Comparison of ENCODE assay signal across 8 cellular contexts in the genomic region with DNA sequence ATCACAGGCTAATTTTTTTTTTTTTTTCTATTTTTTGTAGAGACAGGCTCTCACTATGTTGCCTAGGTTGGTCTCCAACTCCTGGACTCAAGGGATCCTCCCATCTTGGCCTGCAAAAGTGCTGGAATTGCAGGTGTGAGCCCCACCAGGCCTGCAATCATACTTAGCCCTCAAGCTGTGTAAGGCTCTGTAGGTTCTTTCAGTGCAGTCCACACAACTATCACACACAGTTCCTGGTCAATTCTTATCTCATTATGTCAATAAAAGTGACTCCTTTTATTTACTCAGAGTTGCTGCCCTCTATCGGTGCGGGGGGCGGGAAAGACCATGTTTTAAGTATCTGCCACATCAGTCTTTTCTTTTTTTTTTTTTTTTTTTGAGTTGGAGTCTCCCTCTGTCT. TPM values are rescaled to one million over a fixed set of nuclear protein-coding genes. Genes with fewer than 3 reads are reported as not detected.
DNase-seq lines count a peak whose midpoint lies in the region; ATAC-seq and TF ChIP-seq lines count a peak whose summit lies in the region.

No MANE protein-coding gene starts in this region.

- no peaks in the 10 kb centered on the region for H4K20me1 ChIP-seq in PC-3 (ENCODE audit: low read length)

- H3F3A ChIP-seq in PC-3 (ENCODE audit: low read length, unreplicated experiment), result no peaks in the 10 kb centered on the region

- TF ChIP-seq CTCF in GM20000 (IDR thresholded peaks at IDR 0.05; ENCODE audit: extremely low read depth, missing control alignments) (no peak), PC-3 (conservative IDR thresholded peaks at IDR 0.05; ENCODE audit: low read depth, low read length) (peak; percentile 46; the same call in 1 of the 2 replicates)

- ATAC-seq in PC-3 (peak; percentile 64), HG03175 (IDR thresholded peaks at IDR 0.05; ENCODE audit: unreplicated experiment) (no peak)

- no peaks in the 10 kb centered on the region for H3K36me3 ChIP-seq in PC-3 (ENCODE audit: low read depth, low read length)

- in situ Hi-C loops in ACHN (cut with HindIII; ENCODE audit: low pct_ligation_motif_present, low pct_unique_long_range_greater_than_20kb, low sequenced_read_pairs), result no loop called here

- no peaks in the 10 kb centered on the region for H3K79me2 ChIP-seq in PC-3 (ENCODE audit: low read length)

- no peak overlapping the region for H3K4me2 ChIP-seq in PC-3 (ENCODE audit: low read length)

- H3K9me3 ChIP-seq in PC-3 (ENCODE audit: low read length), result no peaks in the 10 kb centered on the region

- no peak overlapping the region for H3K27ac ChIP-seq in PC-3 (ENCODE audit: low read length)

- no TSS peak for BruUV-seq in PC-3 (replicated peaks; lab: Mats Ljungman, UMichigan)

- H2AFZ ChIP-seq in PC-3 (ENCODE audit: low read length), result no peak overlapping the region

- no peak overlapping the region for H3K4me3 ChIP-seq in PC-3 (ENCODE audit: low read length)

- intact Hi-C loops in PC-3 (cut with micrococcal nuclease), result no loop called here

- POLR2A ChIA-PET in PC-3 (lab: Charles Lee; ENCODE audit: unreplicated experiment), result no interaction called here

- H3K27me3 ChIP-seq in PC-3 (ENCODE audit: low read length), result no peaks in the 10 kb centered on the region

- peak; percentile 81 for DNase-seq in ACHN
- peak; percentile 29 for DNase-seq in GM20000 (ENCODE audit: low spot score)
- peak; percentile 64 for DNase-seq in PC-3
- peak; percentile 22 for DNase-seq in fibroblast of the conjunctiva (ENCODE audit: low read depth)
- DNase-seq in stromal cell of bone marrow (ENCODE audit: low read depth), result peak; percentile 36
- DNase-seq in activated CD4-positive, alpha-beta T cell treated with anti-CD3 and anti-CD28 coated beads for 1 hour, result no peak
- no peak for DNase-seq in SKM-1 treated with dmso at 0.1 percent for 144 hours (lab: John Stamatoyannopoulos, UW; ENCODE audit: unreplicated experiment)

- H3K4me1 ChIP-seq in PC-3 (ENCODE audit: insufficient read depth, low read length), result 0 out of 2 replicates have a peak, but pooled peaks cover 4% of the 10 kb centered on the region

- H3K9me2 ChIP-seq in PC-3 (replicated peaks; ENCODE audit: low read length), result no peaks in the 10 kb centered on the region

- CTCF ChIA-PET in PC-3 (lab: Charles Lee), result interaction anchor here (0.7 kb wide), 1 partner anchor 26 kb away, joined by 4 read pairs; no protein-coding TSS in a partner anchor

- H3K9ac ChIP-seq in PC-3 (ENCODE audit: low read length), result no peak overlapping the region

RNA-seq across cellular contexts. Expression of a gene that starts 29.0 kb away (rescaled TPM):
- not detected in 2 replicates for total RNA-seq in PC-3 (2014; rRNA removed)

RNA-seq across cellular contexts. Expression of a gene that starts 34.3 kb away (rescaled TPM):
- not detected in 2 replicates for total RNA-seq in PC-3 (2014; rRNA removed)

Comparison
In these comparisons a context has a peak if more than half of its experiments do, and no peak if none do; other contexts are left out.
1. DNase-seq: peak in ACHN (single experiment), GM20000 (single experiment), PC-3 (single experiment), fibroblast of the conjunctiva (single experiment) and stromal cell of bone marrow (single experiment); none in activated CD4-positive, alpha-beta T cell treated with anti-CD3 and anti-CD28 coated beads for 1 hour (single experiment) and SKM-1 treated with dmso at 0.1 percent for 144 hours (single experiment).